Comparison of ENCODE assay signal across 1 cellular context in genomic region chr9:127979015-127979332, GRCh38.
TF ChIP-seq lines count a peak whose summit lies in the region.

No MANE protein-coding gene starts in this region.

TF ChIP-seq in H1, 55 proteins besides CTCF, POLR2A, EP300 and RAD21 (continued from another document):
- TF ChIP-seq USF2 (IDR thresholded peaks at IDR 0.05; ENCODE audit: low read length) = no peak
- TF ChIP-seq PHF8 (conservative IDR thresholded peaks at IDR 0.05; ENCODE audit: low read depth, low read length) = no peak
- TF ChIP-seq MAFK (IDR thresholded peaks at IDR 0.05; ENCODE audit: low read depth, low read length) = no peak
- no peak for TF ChIP-seq ZNF274 (IDR thresholded peaks at IDR 0.05; ENCODE audit: borderline replicate concordance, extremely low read depth, low read length)
- no peak for TF ChIP-seq SP2 (IDR thresholded peaks at IDR 0.05; ENCODE audit: low read length)
- TF ChIP-seq ASH2L (IDR thresholded peaks at IDR 0.05; ENCODE audit: low read length) = no peak
- TF ChIP-seq MAX (IDR thresholded peaks at IDR 0.05) = no peak
- TF ChIP-seq CBX5 (IDR thresholded peaks at IDR 0.05; ENCODE audit: low read depth, low read length) = no peak
- TF ChIP-seq EZH2 (IDR thresholded peaks at IDR 0.05; ENCODE audit: low read depth, low read length, severe bottlenecking) = no peak
- TF ChIP-seq BRCA1 (IDR thresholded peaks at IDR 0.05; ENCODE audit: low read depth, low read length) = no peak
